In the genomic region with DNA sequence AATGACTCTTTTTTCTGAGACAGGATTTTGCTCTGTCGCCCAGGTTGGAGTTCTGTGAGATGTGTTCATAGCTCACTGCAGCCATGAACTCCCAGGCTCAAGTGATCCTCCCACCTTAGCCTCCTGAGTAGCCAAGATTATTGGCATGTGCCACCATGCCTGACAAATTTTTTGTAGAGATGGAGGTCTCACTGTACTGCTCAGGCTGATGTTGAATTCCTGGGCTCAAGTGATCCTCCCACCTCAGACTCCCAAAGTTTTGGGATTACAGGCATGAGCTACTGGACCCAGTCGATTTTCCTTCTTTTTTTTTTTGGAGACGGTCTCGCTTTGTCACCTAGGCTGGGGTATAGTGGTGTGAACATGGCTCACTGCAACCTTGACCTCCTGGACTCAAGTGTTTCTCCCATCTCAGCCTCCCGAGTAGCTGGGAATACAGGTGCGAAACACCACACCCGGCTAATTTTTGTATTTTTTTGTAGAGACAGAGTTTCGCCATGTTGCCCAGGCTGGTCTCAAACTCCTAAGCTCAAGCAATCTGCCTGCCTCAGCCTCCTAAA, we compare ENCODE assay signal across 1 cellular context.
A peak's percentile ranks its signal among the peaks of the same experiment; 100 is the strongest.
TF ChIP-seq lines count a peak whose summit lies in the region.

No MANE protein-coding gene starts in this region.

TF ChIP-seq in HepG2, 621 proteins besides CTCF, POLR2A, EP300 and RAD21 (continued from another document):
- TF ChIP-seq, protein P1, sequence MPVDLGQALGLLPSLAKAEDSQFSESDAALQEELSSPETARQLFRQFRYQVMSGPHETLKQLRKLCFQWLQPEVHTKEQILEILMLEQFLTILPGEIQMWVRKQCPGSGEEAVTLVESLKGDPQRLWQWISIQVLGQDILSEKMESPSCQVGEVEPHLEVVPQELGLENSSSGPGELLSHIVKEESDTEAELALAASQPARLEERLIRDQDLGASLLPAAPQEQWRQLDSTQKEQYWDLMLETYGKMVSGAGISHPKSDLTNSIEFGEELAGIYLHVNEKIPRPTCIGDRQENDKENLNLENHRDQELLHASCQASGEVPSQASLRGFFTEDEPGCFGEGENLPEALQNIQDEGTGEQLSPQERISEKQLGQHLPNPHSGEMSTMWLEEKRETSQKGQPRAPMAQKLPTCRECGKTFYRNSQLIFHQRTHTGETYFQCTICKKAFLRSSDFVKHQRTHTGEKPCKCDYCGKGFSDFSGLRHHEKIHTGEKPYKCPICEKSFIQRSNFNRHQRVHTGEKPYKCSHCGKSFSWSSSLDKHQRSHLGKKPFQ (CRISPR knock-in tag; IDR thresholded peaks at IDR 0.05; ENCODE audit: insufficient replicate concordance) = peak; percentile 74
- TF ChIP-seq ZNF160 (CRISPR knock-in tag; IDR thresholded peaks at IDR 0.05) (no peak), ARNTL (CRISPR knock-in tag; IDR thresholded peaks at IDR 0.05) (0 out of 2 replicates have a peak, but pooled peaks have one; percentile 74), NR2C2 (CRISPR knock-in tag; IDR thresholded peaks at IDR 0.05; ENCODE audit: borderline replicate concordance) (no peak), SKI (IDR thresholded peaks at IDR 0.05; ENCODE audit: partially characterized antibody) (no peak)
TF ChIP-seq in HepG2: peak in this region for 51.
